In the genomic region with DNA sequence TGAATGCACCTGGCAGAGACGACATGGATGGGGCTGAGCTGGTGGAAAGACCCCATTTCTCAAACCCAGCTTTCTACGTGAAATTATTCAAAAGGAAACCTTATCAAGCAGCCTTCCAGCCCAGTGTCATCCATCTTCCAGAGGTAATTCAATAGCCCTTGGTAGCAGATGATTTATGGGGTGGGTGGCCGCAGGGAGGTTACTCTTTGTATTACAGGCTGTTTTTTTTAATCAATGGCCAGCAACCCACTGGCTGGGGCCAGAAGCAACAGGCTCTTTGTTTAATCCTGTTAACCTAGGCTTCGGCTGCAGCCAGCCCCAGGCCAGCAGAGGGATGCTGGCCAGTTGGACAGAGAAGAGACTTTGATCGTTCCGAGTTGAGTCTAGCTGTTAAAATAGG, we compare ENCODE assay signal across 1 cellular context.
TF ChIP-seq lines count a peak whose summit lies in the region.

No MANE protein-coding gene starts in this region.

TF ChIP-seq in HepG2, 621 proteins besides CTCF, POLR2A, EP300 and RAD21 (continued from another document):
- TF ChIP-seq, protein P1, sequence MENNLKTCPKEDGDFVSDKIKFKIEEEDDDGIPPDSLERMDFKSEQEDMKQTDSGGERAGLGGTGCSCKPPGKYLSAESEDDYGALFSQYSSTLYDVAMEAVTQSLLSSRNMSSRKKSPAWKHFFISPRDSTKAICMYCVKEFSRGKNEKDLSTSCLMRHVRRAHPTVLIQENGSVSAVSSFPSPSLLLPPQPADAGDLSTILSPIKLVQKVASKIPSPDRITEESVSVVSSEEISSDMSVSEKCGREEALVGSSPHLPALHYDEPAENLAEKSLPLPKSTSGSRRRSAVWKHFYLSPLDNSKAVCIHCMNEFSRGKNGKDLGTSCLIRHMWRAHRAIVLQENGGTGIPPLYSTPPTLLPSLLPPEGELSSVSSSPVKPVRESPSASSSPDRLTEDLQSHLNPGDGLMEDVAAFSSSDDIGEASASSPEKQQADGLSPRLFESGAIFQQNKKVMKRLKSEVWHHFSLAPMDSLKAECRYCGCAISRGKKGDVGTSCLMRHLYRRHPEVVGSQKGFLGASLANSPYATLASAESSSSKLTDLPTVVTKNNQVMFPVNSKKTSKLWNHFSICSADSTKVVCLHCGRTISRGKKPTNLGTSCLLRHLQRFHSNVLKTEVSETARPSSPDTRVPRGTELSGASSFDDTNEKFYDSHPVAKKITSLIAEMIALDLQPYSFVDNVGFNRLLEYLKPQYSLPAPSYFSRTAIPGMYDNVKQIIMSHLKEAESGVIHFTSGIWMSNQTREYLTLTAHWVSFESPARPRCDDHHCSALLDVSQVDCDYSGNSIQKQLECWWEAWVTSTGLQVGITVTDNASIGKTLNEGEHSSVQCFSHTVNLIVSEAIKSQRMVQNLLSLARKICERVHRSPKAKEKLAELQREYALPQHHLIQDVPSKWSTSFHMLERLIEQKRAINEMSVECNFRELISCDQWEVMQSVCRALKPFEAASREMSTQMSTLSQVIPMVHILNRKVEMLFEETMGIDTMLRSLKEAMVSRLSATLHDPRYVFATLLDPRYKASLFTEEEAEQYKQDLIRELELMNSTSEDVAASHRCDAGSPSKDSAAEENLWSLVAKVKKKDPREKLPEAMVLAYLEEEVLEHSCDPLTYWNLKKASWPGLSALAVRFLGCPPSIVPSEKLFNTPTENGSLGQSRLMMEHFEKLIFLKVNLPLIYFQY (CRISPR knock-in tag; IDR thresholded peaks at IDR 0.05; ENCODE audit: borderline replicate concordance) = no peak
